Comparison of ENCODE assay signal across 20 cellular contexts in the genomic region with DNA sequence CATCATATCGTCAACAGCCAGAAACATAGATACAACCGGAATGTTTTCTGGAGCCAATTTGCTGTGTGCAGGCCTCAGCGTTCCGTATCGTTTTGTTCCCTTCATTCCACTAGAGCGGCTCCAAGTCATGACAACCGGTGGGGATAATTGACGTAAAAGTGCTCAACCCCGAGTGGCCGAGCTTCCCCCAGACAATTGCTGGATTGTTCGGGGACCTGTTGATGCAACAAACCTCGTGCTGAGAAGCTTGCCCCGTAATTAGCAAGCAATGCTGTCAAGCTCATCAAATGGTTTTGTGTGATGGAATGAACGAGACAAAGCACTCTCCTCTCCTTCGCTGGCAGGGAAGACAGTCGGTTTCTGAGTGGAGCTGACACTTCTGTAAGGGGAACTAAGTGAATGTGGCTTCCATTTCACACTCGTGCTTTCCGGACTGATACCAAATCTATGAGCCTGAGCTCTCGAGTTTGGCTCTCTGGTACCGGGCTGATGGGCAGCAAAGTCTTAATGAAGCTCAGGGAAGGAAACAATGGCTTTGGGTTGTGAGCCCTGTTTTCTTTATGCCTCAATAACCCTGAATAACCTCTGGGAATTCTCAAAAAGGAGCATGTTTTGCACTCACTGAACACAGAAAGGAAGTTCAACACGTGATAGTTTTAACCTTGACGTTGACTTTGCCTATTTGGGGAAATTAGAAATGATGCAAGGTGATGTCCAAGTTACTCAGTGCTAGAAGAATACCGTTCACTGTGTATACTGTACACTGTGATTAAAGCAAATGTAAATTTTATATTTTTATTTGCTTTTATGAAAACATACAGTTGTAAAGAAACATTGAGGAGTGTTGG.
DNase-seq lines count a peak whose midpoint lies in the region; FAIRE-seq and TF ChIP-seq lines count a peak whose summit lies in the region.
"Had no signal": no experiment of that assay in that cellular context is flagged by ENCODE, and none has a peak within 500 bp of the region (broad histone marks: within the 10 kb centered on the region; RNA-seq: fewer than 3 reads in every experiment).

No MANE protein-coding gene starts in this region.

- peak overlapping the region; percentile 90 for H2AFZ ChIP-seq in H1 (ENCODE audit: low read length)

- H2BK15ac ChIP-seq in H1 (ENCODE audit: low read length) = no peak overlapping the region

- no peaks in the 10 kb centered on the region for H3K36me3 Mint-ChIP-seq in glutamatergic neuron (ENCODE audit: unreplicated experiment)
- H3K36me3 Mint-ChIP-seq: activated naive CD4-positive, alpha-beta T cell treated with anti-CD3 and anti-CD28 coated beads, Interleukin-2, amount 50 U/mL, for 72 hours; memory B cell had no signal

- CTCF ChIA-PET in H1 (lab: Charles Lee; ENCODE audit: partially characterized antibody) = interaction anchor here (0.7 to 1.1 kb wide), 4 partner anchors 10 to 94 kb away, joined by 3 to 5 read pairs (median 3); no protein-coding TSS in a partner anchor

- no peak overlapping the region for H2BK5ac ChIP-seq in H1 (ENCODE audit: low read depth, low read length)

- POLR2A ChIA-PET in H1 (lab: Charles Lee; ENCODE audit: partially characterized antibody) = interaction anchor here (0.9 kb wide), 1 partner anchor 221 kb away, joined by 3 read pairs; no protein-coding TSS in a partner anchor

- no peaks in the 10 kb centered on the region for H3K9me3 Mint-ChIP-seq in glutamatergic neuron (ENCODE audit: unreplicated experiment)
- H3K9me3 Mint-ChIP-seq: activated naive CD4-positive, alpha-beta T cell treated with anti-CD3 and anti-CD28 coated beads, Interleukin-2, amount 50 U/mL, for 72 hours; memory B cell had no signal

- no peak overlapping the region for H3K9ac ChIP-seq in H1 (replicated peaks in 1 of 4; ENCODE audit: extremely low read depth in 1 of 4, low read depth in 3 of 4, low read length in 3 of 4)

- H3K4me3 ChIP-seq in H1 (ENCODE audit: extremely low read depth in 1 of 4, insufficient read depth in 2 of 4, low read depth in 3 of 4, low read length in 4 of 4) (no peak overlapping the region), coronary artery (no peak overlapping the region)
- H3K4me3 ChIP-seq: HAP-1, SJCRH30, thoracic aorta had no signal

- H2BK12ac ChIP-seq in H1 (ENCODE audit: low read depth, low read length) = no peak overlapping the region

- no peak overlapping the region for H2BK20ac ChIP-seq in H1 (ENCODE audit: low read length)

- no peak overlapping the region for H3K4me2 ChIP-seq in H1 (ENCODE audit: insufficient read depth in 1 of 2, low read depth in 2 of 2, low read length in 2 of 2)

- H3K27me3 Mint-ChIP-seq in glutamatergic neuron (ENCODE audit: unreplicated experiment) = peaks cover under 1% of the 10 kb centered on the region
- H3K27me3 Mint-ChIP-seq: memory B cell had no signal

- H3K27ac ChIP-seq in H1 (ENCODE audit: low read depth, low read length) (no peak overlapping the region), coronary artery (peak overlapping the region in 1 of 2 donors; percentile 20)
- H3K27ac ChIP-seq: neutrophil, SJCRH30, thoracic aorta had no signal

- H3K9me3 ChIP-seq in H1 (ENCODE audit: insufficient read depth in 2 of 2, low read depth in 1 of 2, low read length in 1 of 2) = peaks cover 6% of the 10 kb centered on the region in 2 experiments; a peak in 3 of 4 replicates
- H3K9me3 ChIP-seq: HAP-1, neutrophil, SJCRH30, thoracic aorta had no signal

- DNase-seq in OCI-M1 (lab: John Stamatoyannopoulos, UW) (peak; percentile 41), H1 (ENCODE audit: low read depth in 1 of 2, low spot score in 2 of 2) (no peak), islet precursor cell (peak; percentile 80), putamen (ENCODE audit: low spot score) (peak; percentile 73), glutamatergic neuron (no peak), coronary artery (ENCODE audit: low spot score) (no peak), NCI-H2107 treated with DMSO at 0.1 percent for 48 hours (lab: John Stamatoyannopoulos, UW; ENCODE audit: unreplicated experiment) (no peak)
- no peak for DNase-seq in activated CD4-positive, alpha-beta T cell treated with anti-CD3 and anti-CD28 coated beads, Interleukin-2, amount 50 U/mL, for 4 hours
- DNase-seq: activated CD4-positive, CD25-positive, alpha-beta regulatory T cell treated with anti-CD3 and anti-CD28 coated beads, Interleukin-2, amount 50 U/mL, for 72 hours; AML-193; central memory CD4-positive, alpha-beta T cell; NCI-H510A; SJCRH30; stimulated activated CD4-positive, alpha-beta T cell treated with anti-CD3 and anti-CD28 coated beads, Interleukin-4, amount 100 ng/mL, for 4 hours; T-helper 9 cell had no signal

- H3K27ac Mint-ChIP-seq in glutamatergic neuron (ENCODE audit: unreplicated experiment) = no peak overlapping the region
- H3K27ac Mint-ChIP-seq: activated naive CD4-positive, alpha-beta T cell treated with anti-CD3 and anti-CD28 coated beads, Interleukin-2, amount 50 U/mL, for 72 hours; memory B cell had no signal

- H4K8ac ChIP-seq in H1 (ENCODE audit: extremely low read depth, insufficient read depth, low read length) = peak overlapping the region; percentile 74; the same call in 1 of the 2 replicates

- no peak overlapping the region for H2BK120ac ChIP-seq in H1 (replicated peaks; ENCODE audit: low read depth, low read length)

- no peak for TF ChIP-seq RAD21 in H1 (IDR thresholded peaks at IDR 0.05 in 1 of 2, conservative IDR thresholded peaks at IDR 0.05 in 1 of 2; ENCODE audit: low read depth in 2 of 2, low read length in 2 of 2)

- H3K14ac ChIP-seq in H1 (ENCODE audit: insufficient read length) = no peak overlapping the region

- H3K79me1 ChIP-seq in H1 (ENCODE audit: low read depth, low read length) = no peaks in the 10 kb centered on the region

- no peak for FAIRE-seq in H1 (lab: Jason Lieb, UNC)

- TF ChIP-seq EP300 in H1 (IDR thresholded peaks at IDR 0.05; ENCODE audit: borderline replicate concordance in 1 of 2, low read depth in 2 of 2, low read length in 2 of 2) = no peak

- no peak for TF ChIP-seq POLR2A in H1 (IDR thresholded peaks at IDR 0.05; ENCODE audit: control extremely low read depth in 1 of 2, low read depth in 2 of 2, low read length in 2 of 2)

- H3K79me2 ChIP-seq in H1 (ENCODE audit: control insufficient read depth in 1 of 2, insufficient read depth in 2 of 2, low read length in 2 of 2) = no peaks in the 10 kb centered on the region

- no peak overlapping the region for H4K5ac ChIP-seq in H1 (ENCODE audit: insufficient read length, low read depth, low read length)

- no peak overlapping the region for H2AK5ac ChIP-seq in H1 (ENCODE audit: low read depth, low read length)

- H3K36me3 ChIP-seq in H1 (ENCODE audit: control insufficient read depth in 2 of 4, insufficient read depth in 4 of 4, low read length in 3 of 4) = no peaks in the 10 kb centered on the region; a peak in 1 of 8 replicates
- H3K36me3 ChIP-seq: HAP-1, neutrophil, SJCRH30, thoracic aorta had no signal

- H3K18ac ChIP-seq in H1 (ENCODE audit: extremely low read depth, low read length) = no peak overlapping the region

- H3K4me1 Mint-ChIP-seq in glutamatergic neuron (ENCODE audit: low read depth, unreplicated experiment) = no peaks in the 10 kb centered on the region
- H3K4me1 Mint-ChIP-seq: memory B cell had no signal

- H3K4ac ChIP-seq in H1 (replicated peaks; ENCODE audit: insufficient read length, low read depth, low read length) = no peak overlapping the region

- no peak overlapping the region for H3K4me3 Mint-ChIP-seq in glutamatergic neuron (ENCODE audit: unreplicated experiment)
- H3K4me3 Mint-ChIP-seq: memory B cell had no signal

- H3K23me2 ChIP-seq in H1 (ENCODE audit: low read depth, low read length) = no peaks in the 10 kb centered on the region

- no peak overlapping the region for H3K56ac ChIP-seq in H1 (replicated peaks; ENCODE audit: insufficient read length, low read depth, low read length)

- H4K91ac ChIP-seq in H1 (replicated peaks; ENCODE audit: insufficient read length, low read length) = no peak overlapping the region

- H4K20me1 ChIP-seq in H1 (replicated peaks in 1 of 2; ENCODE audit: control insufficient read depth in 1 of 2, insufficient read depth in 2 of 2, low read length in 2 of 2) = no peaks in the 10 kb centered on the region

- WGBS in H1 (ENCODE audit: extremely low coverage in 1 of 2, insufficient coverage in 1 of 2, insufficient read length in 1 of 2, insufficient replicate concordance in 2 of 2, low coverage in 1 of 2, low lambda C conversion rate in 2 of 2, missing lambda C conversion rate in 1 of 2), 2 experiments = 90% methylated on average over 23 of the region's 23 CpGs; no CpG with 5 or more reads in 1 of the 2 experiments

- no peak overlapping the region for H3K23ac ChIP-seq in H1 (ENCODE audit: insufficient read length)

- H3K27me3 ChIP-seq in H1 (replicated peaks in 1 of 4; ENCODE audit: control insufficient read depth in 3 of 4, extremely low read depth in 1 of 4, insufficient read depth in 3 of 4, low read length in 3 of 4) = no peaks in the 10 kb centered on the region
- H3K27me3 ChIP-seq: neutrophil, SJCRH30 had no signal

- H3K4me1 ChIP-seq in H1 (replicated peaks in 1 of 4; ENCODE audit: control insufficient read depth in 3 of 4, insufficient read depth in 4 of 4, low read length in 3 of 4) = no peaks in the 10 kb centered on the region
- H3K4me1 ChIP-seq: SJCRH30 had no signal

- no peak for TF ChIP-seq CTCF in H1 (IDR thresholded peaks at IDR 0.05; ENCODE audit: control extremely low read depth in 1 of 3, insufficient read depth in 1 of 3, low read depth in 1 of 3, low read length in 3 of 3)
- TF ChIP-seq CTCF in glutamatergic neuron (IDR thresholded peaks at IDR 0.05; ENCODE audit: partially characterized antibody, unreplicated experiment) = no peak
- TF ChIP-seq CTCF in coronary artery (IDR thresholded peaks at IDR 0.05) = no peak

TF ChIP-seq in H1, 55 proteins besides CTCF, POLR2A, EP300 and RAD21:
- TF ChIP-seq FOSL1 (IDR thresholded peaks at IDR 0.05; ENCODE audit: insufficient read depth, low read depth, low read length) (no peak), BCL11A (IDR thresholded peaks at IDR 0.05; ENCODE audit: low read depth in 2 of 2, low read length in 2 of 2) (no peak), CBX5 (IDR thresholded peaks at IDR 0.05; ENCODE audit: low read depth, low read length) (no peak)

Comparison
In these comparisons a context has a peak if more than half of its experiments do, and no peak if none do; other contexts are left out.
1. DNase-seq: peak in OCI-M1 (single experiment), islet precursor cell (single experiment) and putamen (single experiment); none in H1 (0 of 2), glutamatergic neuron (single experiment), coronary artery (single experiment), NCI-H2107 treated with DMSO at 0.1 percent for 48 hours (single experiment) and activated CD4-positive, alpha-beta T cell treated with anti-CD3 and anti-CD28 coated beads, Interleukin-2, amount 50 U/mL, for 4 hours (0 of 2).